In the genomic region with DNA sequence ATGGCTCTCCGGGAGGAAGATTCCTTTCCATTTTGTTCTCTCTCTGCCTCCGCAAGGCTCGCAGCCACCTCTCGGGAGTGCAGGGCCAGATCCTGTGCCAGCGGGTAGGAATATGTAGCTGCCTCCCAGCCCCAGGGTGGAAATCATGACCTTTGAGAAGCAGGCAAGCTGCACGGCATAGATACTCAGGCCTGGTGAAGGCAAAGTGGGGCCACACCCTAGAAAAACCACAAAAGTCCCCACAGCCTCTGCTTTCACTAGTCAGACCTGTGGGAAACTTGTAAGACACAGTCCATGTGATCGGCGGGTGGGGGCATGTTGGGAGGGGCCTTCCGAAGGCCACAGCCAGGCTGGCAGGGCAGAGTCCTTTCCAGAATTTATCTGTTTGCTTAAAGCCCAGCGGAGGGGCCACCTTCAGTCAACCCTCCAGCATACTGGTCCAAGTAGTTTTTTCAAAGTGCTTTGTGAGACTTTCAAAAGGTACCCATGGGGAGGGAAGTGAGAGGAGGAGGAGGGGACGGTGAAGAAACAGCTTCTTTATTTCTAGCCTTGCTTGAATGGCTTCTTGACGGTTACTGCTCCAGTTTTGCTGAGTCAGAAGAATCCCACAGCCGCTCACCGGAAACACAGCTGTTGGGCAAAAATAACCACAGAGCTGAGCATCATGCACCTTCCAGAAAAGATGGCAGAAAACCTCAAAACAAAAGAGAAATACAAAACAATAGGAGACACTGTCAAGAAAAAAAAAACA, we compare ENCODE assay signal across 9 cellular contexts. TPM values are rescaled to one million over a fixed set of nuclear protein-coding genes. Genes with fewer than 3 reads are reported as not detected.
DNase-seq lines count a peak whose midpoint lies in the region; ATAC-seq and TF ChIP-seq lines count a peak whose summit lies in the region.
"Had no signal": no experiment of that assay in that cellular context is flagged by ENCODE, and none has a peak within 500 bp of the region (broad histone marks: within the 10 kb centered on the region; RNA-seq: fewer than 3 reads in every experiment).

A gene (plus strand): TSS at position 52 of the 751 bp plus-strand sequence. CDS start 16,562 bp downstream, outside the sequence.

- intact Hi-C loops in cardiac septum (cut with DNase I): no loop called here
- intact Hi-C loops in aorta (cut with DNase I): no loop called here

- H3K9me3 ChIP-seq in aorta (ENCODE audit: control insufficient read depth, low read length): no peaks in the 10 kb centered on the region

- H3K27me3 ChIP-seq in aorta (ENCODE audit: control insufficient read depth in 1 of 2, insufficient read depth in 2 of 2, low read length in 1 of 2): no peaks in the 10 kb centered on the region

- no peak within 1 kb of the TSS for H3K4me3 ChIP-seq in aorta (ENCODE audit: low read length in 2 of 2)

- WGBS in aorta, 2 donors: 61 to 67% methylated on average over 14 of the region's 14 CpGs

- H3K36me3 ChIP-seq in aorta (ENCODE audit: control insufficient read depth in 1 of 2, insufficient read depth in 2 of 2, low read length in 1 of 2): no peaks in the 10 kb centered on the region

- no peaks in the 10 kb centered on the region for H3K4me1 ChIP-seq in aorta (ENCODE audit: control insufficient read depth in 1 of 2, insufficient read depth in 2 of 2, low read length in 2 of 2)

- no peak within 1 kb of the TSS for H3K27ac ChIP-seq in aorta (ENCODE audit: low read depth in 1 of 2, low read length in 2 of 2)

- peak; percentile 57 for TF ChIP-seq POLR2A in Raji (IDR thresholded peaks at IDR 0.05; ENCODE audit: insufficient read depth, low read depth, low read length)

- peak; percentile 57 for DNase-seq in activated gamma-delta T cell treated with anti-CD3 and anti-CD28 coated beads, Interleukin-2, amount 50 U/mL, for 16 hours (ENCODE audit: low read depth)
- DNase-seq in cardiac septum (ENCODE audit: low spot score) (peak; percentile 91), putamen (ENCODE audit: low spot score) (peak; percentile 39), aorta (peak; percentile 77 to 79), COR-L47 (lab: John Stamatoyannopoulos, UW) (no peak)

- peak; percentile 89 for ATAC-seq in GM18907 (IDR thresholded peaks at IDR 0.05; ENCODE audit: unreplicated experiment)
- ATAC-seq in HG03064 (IDR thresholded peaks at IDR 0.05; ENCODE audit: low read depth, unreplicated experiment): peak; percentile 83
- ATAC-seq in aorta (ENCODE audit: low FRiP score): peak; percentile 49

RNA-seq across cellular contexts. Expression of the gene that starts here (rescaled TPM):
- total RNA-seq in cardiac septum: 1.9 TPM
- 1 to 10 TPM; 1.0 to 3.1 TPM for total RNA-seq in aorta
- polyA plus RNA-seq in aorta: 1 to 10 TPM; 2.3 to 3.5 TPM
- total RNA-seq: urinary bladder had no signal
